In the genomic region with DNA sequence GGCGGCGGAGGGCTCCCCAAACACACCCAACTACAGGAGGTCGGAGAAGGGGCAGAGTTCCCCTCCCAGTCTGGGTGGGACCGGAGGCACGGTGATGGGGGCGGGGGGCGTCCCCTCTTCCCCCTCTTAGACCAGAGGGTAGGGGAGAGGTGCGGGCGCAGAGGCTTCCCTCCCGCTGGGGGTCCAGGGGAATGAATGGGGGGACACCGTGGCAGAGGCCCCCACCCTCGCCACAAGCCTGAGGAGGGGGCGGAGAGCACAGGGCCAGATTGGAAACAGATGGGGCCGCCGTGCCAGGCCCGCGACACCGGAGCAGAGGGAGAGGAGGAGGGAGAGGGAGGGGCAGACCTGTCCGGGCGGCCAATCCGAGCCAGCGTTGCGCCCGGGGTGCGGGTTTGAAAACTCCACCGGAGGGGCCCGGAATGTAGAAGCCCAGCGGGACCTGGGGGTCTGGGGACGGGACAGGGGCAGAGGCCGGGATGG, we compare ENCODE assay signal across 1 cellular context.
TF ChIP-seq lines count a peak whose summit lies in the region.

No MANE protein-coding gene starts in this region.

TF ChIP-seq in WTC11, 78 proteins besides CTCF, POLR2A, EP300 and RAD21 (continued from another document):
- TF ChIP-seq, protein P1, sequence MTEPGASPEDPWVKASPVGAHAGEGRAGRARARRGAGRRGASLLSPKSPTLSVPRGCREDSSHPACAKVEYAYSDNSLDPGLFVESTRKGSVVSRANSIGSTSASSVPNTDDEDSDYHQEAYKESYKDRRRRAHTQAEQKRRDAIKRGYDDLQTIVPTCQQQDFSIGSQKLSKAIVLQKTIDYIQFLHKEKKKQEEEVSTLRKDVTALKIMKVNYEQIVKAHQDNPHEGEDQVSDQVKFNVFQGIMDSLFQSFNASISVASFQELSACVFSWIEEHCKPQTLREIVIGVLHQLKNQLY (CRISPR knock-in tag; IDR thresholded peaks at IDR 0.05), result no peak
- TF ChIP-seq, protein P2, sequence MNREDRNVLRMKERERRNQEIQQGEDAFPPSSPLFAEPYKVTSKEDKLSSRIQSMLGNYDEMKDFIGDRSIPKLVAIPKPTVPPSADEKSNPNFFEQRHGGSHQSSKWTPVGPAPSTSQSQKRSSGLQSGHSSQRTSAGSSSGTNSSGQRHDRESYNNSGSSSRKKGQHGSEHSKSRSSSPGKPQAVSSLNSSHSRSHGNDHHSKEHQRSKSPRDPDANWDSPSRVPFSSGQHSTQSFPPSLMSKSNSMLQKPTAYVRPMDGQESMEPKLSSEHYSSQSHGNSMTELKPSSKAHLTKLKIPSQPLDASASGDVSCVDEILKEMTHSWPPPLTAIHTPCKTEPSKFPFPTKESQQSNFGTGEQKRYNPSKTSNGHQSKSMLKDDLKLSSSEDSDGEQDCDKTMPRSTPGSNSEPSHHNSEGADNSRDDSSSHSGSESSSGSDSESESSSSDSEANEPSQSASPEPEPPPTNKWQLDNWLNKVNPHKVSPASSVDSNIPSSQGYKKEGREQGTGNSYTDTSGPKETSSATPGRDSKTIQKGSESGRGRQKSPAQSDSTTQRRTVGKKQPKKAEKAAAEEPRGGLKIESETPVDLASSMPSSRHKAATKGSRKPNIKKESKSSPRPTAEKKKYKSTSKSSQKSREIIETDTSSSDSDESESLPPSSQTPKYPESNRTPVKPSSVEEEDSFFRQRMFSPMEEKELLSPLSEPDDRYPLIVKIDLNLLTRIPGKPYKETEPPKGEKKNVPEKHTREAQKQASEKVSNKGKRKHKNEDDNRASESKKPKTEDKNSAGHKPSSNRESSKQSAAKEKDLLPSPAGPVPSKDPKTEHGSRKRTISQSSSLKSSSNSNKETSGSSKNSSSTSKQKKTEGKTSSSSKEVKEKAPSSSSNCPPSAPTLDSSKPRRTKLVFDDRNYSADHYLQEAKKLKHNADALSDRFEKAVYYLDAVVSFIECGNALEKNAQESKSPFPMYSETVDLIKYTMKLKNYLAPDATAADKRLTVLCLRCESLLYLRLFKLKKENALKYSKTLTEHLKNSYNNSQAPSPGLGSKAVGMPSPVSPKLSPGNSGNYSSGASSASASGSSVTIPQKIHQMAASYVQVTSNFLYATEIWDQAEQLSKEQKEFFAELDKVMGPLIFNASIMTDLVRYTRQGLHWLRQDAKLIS (CRISPR knock-in tag; IDR thresholded peaks at IDR 0.05; ENCODE audit: borderline replicate concordance), result no peak
- TF ChIP-seq GRHL2 (CRISPR knock-in tag; IDR thresholded peaks at IDR 0.05; ENCODE audit: insufficient replicate concordance, severe bottlenecking), result no peak
